9 cellular contexts compared by ENCODE assay signal in the genomic region with DNA sequence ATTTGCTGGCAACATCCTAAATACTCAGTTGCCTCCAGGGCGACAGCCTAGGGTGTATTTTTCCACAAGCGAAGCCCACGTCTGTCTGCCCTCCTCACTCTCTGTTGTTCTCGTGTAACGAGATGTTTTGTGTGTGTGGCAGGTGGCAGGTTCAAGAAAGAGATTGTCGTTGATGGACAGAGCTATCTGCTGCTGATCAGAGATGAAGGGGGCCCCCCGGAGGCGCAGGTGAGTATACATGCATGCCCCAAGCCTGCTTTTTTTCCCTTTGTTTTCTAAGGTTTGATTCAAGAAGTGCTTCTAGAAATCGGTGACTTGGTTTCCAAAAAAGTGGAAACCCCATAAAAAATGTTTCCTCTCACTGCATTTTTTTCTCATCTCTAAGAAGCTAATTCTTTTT.
DNase-seq lines count a peak whose midpoint lies in the region; ATAC-seq and TF ChIP-seq lines count a peak whose summit lies in the region.
"Had no signal": no experiment of that assay in that cellular context is flagged by ENCODE, and none has a peak within 500 bp of the region (broad histone marks: within the 10 kb centered on the region; RNA-seq: fewer than 3 reads in every experiment).

No MANE protein-coding gene starts in this region.

- no peak overlapping the region for H2BK15ac ChIP-seq in IMR-90 (ENCODE audit: low read depth, low read length)

- no peak overlapping the region for H3K18ac ChIP-seq in IMR-90 (ENCODE audit: low read depth, low read length)

- H3K56ac ChIP-seq in IMR-90 (ENCODE audit: extremely low read depth, insufficient read depth, low read length), result no peak overlapping the region

- H4K91ac ChIP-seq in IMR-90 (ENCODE audit: insufficient read depth, low read depth, low read length), result no peak overlapping the region

- H3K4ac ChIP-seq in IMR-90 (ENCODE audit: low read depth, low read length), result no peak overlapping the region

- peak; percentile 27; the same call in 1 of the 2 replicates for TF ChIP-seq CTCF in IMR-90 (conservative IDR thresholded peaks at IDR 0.05; ENCODE audit: low read depth, low read length)
- TF ChIP-seq CTCF in omental fat pad (IDR thresholded peaks at IDR 0.05), result no peak
- TF ChIP-seq CTCF in ovary (IDR thresholded peaks at IDR 0.05), result no peak

- H3K36me3 ChIP-seq in IMR-90 (ENCODE audit: control insufficient read depth, insufficient read depth, low read length), result peaks cover 2% of the 10 kb centered on the region
- peaks cover 15% of the 10 kb centered on the region for H3K36me3 ChIP-seq in SK-N-MC (ENCODE audit: insufficient read depth, low read length)
- H3K36me3 ChIP-seq in ovary, result no peaks in the 10 kb centered on the region

- H3K9me3 ChIP-seq in IMR-90 (ENCODE audit: control insufficient read depth, insufficient read depth, low read length), result no peaks in the 10 kb centered on the region
- no peaks in the 10 kb centered on the region for H3K9me3 ChIP-seq in SK-N-MC (ENCODE audit: low read depth, low read length)
- no peaks in the 10 kb centered on the region for H3K9me3 ChIP-seq in ovary

- no peak overlapping the region for H2AK5ac ChIP-seq in IMR-90 (ENCODE audit: low read depth, low read length)

- H3K4me2 ChIP-seq in IMR-90 (ENCODE audit: low read depth, low read length), result no peak overlapping the region

- H3K27me3 ChIP-seq in IMR-90 (ENCODE audit: control insufficient read depth, insufficient read depth, low read length), result no peaks in the 10 kb centered on the region
- no peaks in the 10 kb centered on the region for H3K27me3 ChIP-seq in ovary

- no peak overlapping the region for H3K14ac ChIP-seq in IMR-90 (replicated peaks; ENCODE audit: low read depth, low read length)

- H4K5ac ChIP-seq in IMR-90 (ENCODE audit: low read depth, low read length), result no peak overlapping the region

- H4K8ac ChIP-seq in IMR-90 (ENCODE audit: low read depth in 2 of 2, low read length in 2 of 2), result no peak overlapping the region

- no TSS peak for BruUV-seq in IMR-90 (replicated peaks; lab: Mats Ljungman, UMichigan)

- DNase-seq in COR-L47 (lab: John Stamatoyannopoulos, UW) (peak; percentile 9), IMR-90 (no peak), SK-N-MC (ENCODE audit: low read depth, low spot score) (no peak), iris pigment epithelial cell (ENCODE audit: low read depth) (peak; percentile 32), NCI-H128 (lab: John Stamatoyannopoulos, UW; ENCODE audit: unreplicated experiment) (no peak), Right ventricle myocardium superior (no peak), omental fat pad (ENCODE audit: low spot score) (no peak), ovary (no peak)
- DNase-seq: natural killer cell had no signal

- H2BK120ac ChIP-seq in IMR-90 (ENCODE audit: low read depth, low read length), result no peak overlapping the region

- H2BK5ac ChIP-seq in IMR-90 (ENCODE audit: low read depth, low read length, poor library complexity, severe bottlenecking), result no peak overlapping the region

- ATAC-seq in IMR-90 (ENCODE audit: low read depth), result no peak
- no peak for ATAC-seq in Right ventricle myocardium superior (ENCODE audit: poor library complexity)
- no peak for ATAC-seq in omental fat pad (ENCODE audit: low FRiP score)

- H2AK9ac ChIP-seq in IMR-90 (replicated peaks; ENCODE audit: low read depth, low read length, poor library complexity), result no peak overlapping the region

- TF ChIP-seq RAD21 in IMR-90 (IDR thresholded peaks at IDR 0.05; ENCODE audit: low read length), result peak; percentile 33

- in situ Hi-C loops in IMR-90 (cut with MboI; ENCODE audit: low sequenced_read_pairs), result loop anchor here (5.0 kb wide), 1 partner anchor 139 kb away; no protein-coding TSS in a partner anchor

- dilution Hi-C loops in IMR-90 (cut with HindIII; ENCODE audit: low sequenced_read_pairs, unreplicated experiment), result loop anchor here (25.0 kb wide), 1 partner anchor 604 kb away; no protein-coding TSS in a partner anchor

- H2AFZ ChIP-seq in IMR-90 (replicated peaks; ENCODE audit: low read length, poor library complexity), result no peak overlapping the region

- H3K4me3 ChIP-seq in IMR-90 (ENCODE audit: insufficient read depth, low read depth, low read length), result no peak overlapping the region
- H3K4me3 ChIP-seq in SK-N-MC, result no peak overlapping the region
- no peak overlapping the region for H3K4me3 ChIP-seq in ovary

- no peak overlapping the region for H2BK20ac ChIP-seq in IMR-90 (ENCODE audit: low read depth, low read length)

- no peak overlapping the region for H3K23ac ChIP-seq in IMR-90 (ENCODE audit: low read depth, low read length)

- no CpG with 5 or more reads among the region's 9 CpGs for WGBS in IMR-90 (ENCODE audit: extremely low coverage in 2 of 2, insufficient read length in 1 of 2), 2 experiments
- WGBS in ovary, 3 donors, result 77 to 82% (median 78%) methylated on average over 9 of the region's 9 CpGs

- H3K27ac ChIP-seq in IMR-90 (ENCODE audit: insufficient read depth, low read length) (no peak overlapping the region), SK-N-MC (0 out of 2 replicates have a peak overlapping the region, but pooled peaks have one; percentile 4), ovary (no peak overlapping the region)

- intact Hi-C loops in IMR-90 (cut with micrococcal nuclease), result loop anchor here (10.0 kb wide), 1 partner anchor 476 kb away; no protein-coding TSS in a partner anchor
- intact Hi-C loops in Right ventricle myocardium superior (cut with DNase I), result loop anchor here (10.0 kb wide), 1 partner anchor 66 kb away; no protein-coding TSS in a partner anchor
- intact Hi-C loops in ovary (cut with DNase I), result loop anchor here in 1 of 4 donors (10.0 kb wide), 1 partner anchor 606 kb away; no protein-coding TSS in a partner anchor

- POLR2A ChIA-PET in IMR-90 (lab: Charles Lee; ENCODE audit: unreplicated experiment), result no interaction called here

- no peak overlapping the region for H3K9ac ChIP-seq in IMR-90 (ENCODE audit: low read depth, low read length)
- no peak overlapping the region for H3K9ac ChIP-seq in SK-N-MC (ENCODE audit: insufficient read length)

- H3K9me1 ChIP-seq in IMR-90 (ENCODE audit: insufficient read depth, low read length), result no peaks in the 10 kb centered on the region; the same call in 1 of the 2 replicates

- CTCF ChIA-PET in IMR-90 (lab: Yijun Ruan, JAX), result interaction anchor here (0.8 to 1.3 kb wide), 3 partner anchors 9 to 599 kb away, joined by 3 to 5 read pairs (median 3); no protein-coding TSS in a partner anchor

- TF ChIP-seq EP300 in ovary (IDR thresholded peaks at IDR 0.05), result no peak

- peaks cover 3% of the 10 kb centered on the region; the same call in 1 of the 2 replicates for H4K20me1 ChIP-seq in IMR-90 (ENCODE audit: insufficient read depth, low read length)

- TF ChIP-seq POLR2A in IMR-90 (IDR thresholded peaks at IDR 0.05; ENCODE audit: low read depth, low read length) (no peak), ovary (IDR thresholded peaks at IDR 0.05) (no peak)

- H3K4me1 ChIP-seq in IMR-90 (ENCODE audit: control insufficient read depth, insufficient read depth, low read length) (peaks cover 3% of the 10 kb centered on the region; the same call in 1 of the 2 replicates), ovary (ENCODE audit: insufficient read depth) (no peaks in the 10 kb centered on the region)

- no peaks in the 10 kb centered on the region; a peak in 2 of 4 replicates for H3K79me1 ChIP-seq in IMR-90 (ENCODE audit: low read depth in 1 of 2, low read length in 2 of 2)

TF ChIP-seq in IMR-90, 13 proteins besides CTCF, POLR2A, EP300 and RAD21:
- no peak for TF ChIP-seq CEBPB (IDR thresholded peaks at IDR 0.05; ENCODE audit: low read depth, low read length)
- no peak for TF ChIP-seq BHLHE40 (IDR thresholded peaks at IDR 0.05; ENCODE audit: low read depth, low read length)

Comparison
In these comparisons a context has a peak if more than half of its experiments do, and no peak if none do; other contexts are left out.
1. DNase-seq: peak in COR-L47 (single experiment) and iris pigment epithelial cell (single experiment); none in IMR-90 (single experiment), SK-N-MC (single experiment), NCI-H128 (single experiment), Right ventricle myocardium superior (single experiment), omental fat pad (single experiment) and ovary (0 of 5).